ENCODE assay signal across 24 cellular contexts in the genomic region with DNA sequence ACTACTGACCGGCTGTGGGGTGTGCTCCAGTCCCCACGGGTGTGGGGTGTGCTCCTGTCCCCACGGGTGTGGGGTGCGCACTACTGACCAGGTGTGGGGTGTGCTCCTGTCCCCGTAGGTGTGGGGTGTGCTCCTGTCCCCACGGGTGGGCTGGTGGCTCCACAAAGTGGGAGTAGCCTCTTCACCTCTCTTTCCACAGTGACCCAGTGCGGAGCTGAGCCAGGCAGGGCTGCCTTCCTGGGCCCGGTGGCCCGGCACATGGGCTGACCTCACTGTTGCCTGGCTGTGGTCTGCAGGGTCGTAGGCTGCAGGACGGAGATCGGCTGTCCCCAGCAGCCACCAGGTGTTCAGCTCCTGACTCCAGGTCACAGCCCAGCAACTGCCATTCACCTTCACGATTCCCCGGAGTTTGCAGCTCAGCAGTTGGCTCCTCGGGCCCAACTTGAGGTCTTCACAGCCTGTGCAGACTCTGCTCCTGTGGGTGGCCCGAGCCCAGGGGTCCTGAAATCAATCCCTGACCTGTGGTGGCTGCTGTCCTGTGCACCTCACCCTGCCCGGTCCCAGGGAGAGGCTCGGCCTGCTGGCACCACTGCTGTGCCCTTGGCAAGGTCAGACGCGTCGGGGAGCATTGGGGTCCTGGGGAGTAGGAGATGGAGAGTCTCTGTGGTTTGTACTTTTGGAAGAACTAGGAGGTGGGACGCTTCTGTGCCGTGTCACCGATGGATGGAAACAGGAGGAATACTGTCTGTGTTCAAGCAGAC.
A peak's percentile ranks its signal among the peaks of the same experiment; 100 is the strongest.
DNase-seq lines count a peak whose midpoint lies in the region; ATAC-seq and TF ChIP-seq lines count a peak whose summit lies in the region.
"Had no signal": no experiment of that assay in that cellular context is flagged by ENCODE, and none has a peak within 500 bp of the region (broad histone marks: within the 10 kb centered on the region; RNA-seq: fewer than 3 reads in every experiment).

No MANE protein-coding gene starts in this region.

- H4K91ac ChIP-seq in H9 (ENCODE audit: insufficient read length, low read depth, low read length) = no peak overlapping the region

- H4K8ac ChIP-seq in H9 (replicated peaks; ENCODE audit: insufficient read length, low read depth, low read length) = no peak overlapping the region

- no peak overlapping the region for H4K5ac ChIP-seq in H9 (ENCODE audit: insufficient read length, low read depth, low read length)

- peaks cover 2% of the 10 kb centered on the region for H4K20me1 ChIP-seq in H9 (ENCODE audit: control insufficient read depth, insufficient read depth, insufficient read length)

- intact Hi-C loops in left lung (cut with DNase I) = no loop called here
- intact Hi-C loops in sciatic nerve (cut with DNase I) = no loop called here

- H3K36me3 Mint-ChIP-seq in H9 (ENCODE audit: insufficient read depth in 1 of 3, low read depth in 3 of 3) = peaks cover 0 to 20% (median 16%) of the 10 kb centered on the region in 3 experiments; a peak in 4 of 7 replicates

- WGBS in H9 (ENCODE audit: extremely low coverage, insufficient read length, low lambda C conversion rate) = no CpG with 5 or more reads among the region's 24 CpGs

- no peak overlapping the region for H3K4ac ChIP-seq in H9 (ENCODE audit: low read depth, low read length)

- peaks cover 3% of the 10 kb centered on the region; the same call in 1 of the 2 replicates for H3K27me3 Mint-ChIP-seq in H9 (ENCODE audit: low read depth)

- H2BK5ac ChIP-seq in H9 (ENCODE audit: insufficient read length, low read length) = no peak overlapping the region

- H3K9me3 ChIP-seq in H9 (ENCODE audit: control insufficient read depth, low read depth, low read length) = no peaks in the 10 kb centered on the region
- no peaks in the 10 kb centered on the region for H3K9me3 ChIP-seq in left lung
- H3K9me3 ChIP-seq: MG63, Peyer's patch, SJSA1 had no signal

- no peaks in the 10 kb centered on the region for H3K4me1 ChIP-seq in H9 (ENCODE audit: insufficient read depth, low read length)
- peaks cover 3 to 6% of the 10 kb centered on the region in 2 donors for H3K4me1 ChIP-seq in left lung
- H3K4me1 ChIP-seq: parathyroid adenoma, Peyer's patch, SJSA1 had no signal

- no peak overlapping the region for H3K56ac ChIP-seq in H9 (ENCODE audit: insufficient read length, low read depth, low read length)

- H3K4me3 ChIP-seq in left lung (no peak overlapping the region), foreskin fibroblast (ENCODE audit: low read depth in 1 of 2, low read length in 2 of 2) (no peak overlapping the region)
- H3K4me3 ChIP-seq: cardiac muscle cell, GM12878, MG63, Peyer's patch, SJSA1, skin epidermis, tibial nerve had no signal

- H2AK5ac ChIP-seq in H9 (ENCODE audit: insufficient read length, low read length) = no peak overlapping the region

- H3K27ac ChIP-seq in H9 (ENCODE audit: insufficient read length, low read depth, low read length) (no peak overlapping the region), left lung (no peak overlapping the region)
- H3K27ac ChIP-seq: cardiac muscle cell, parathyroid adenoma, Peyer's patch, SJSA1, tibial nerve had no signal

- H2BK20ac ChIP-seq in H9 (ENCODE audit: low read depth, low read length, poor library complexity, severe bottlenecking) = no peak overlapping the region

- no peaks in the 10 kb centered on the region for H3K79me2 ChIP-seq in H9 (ENCODE audit: insufficient read depth, low read length)
- H3K79me2 ChIP-seq: parathyroid adenoma had no signal

- no peaks in the 10 kb centered on the region for H3K4me1 Mint-ChIP-seq in H9
- H3K4me1 Mint-ChIP-seq: immature natural killer cell had no signal

- no peaks in the 10 kb centered on the region for H3K79me1 ChIP-seq in H9 (ENCODE audit: insufficient read depth, low read depth, low read length, poor library complexity, severe bottlenecking)

- no peaks in the 10 kb centered on the region for H3K23me2 ChIP-seq in H9 (ENCODE audit: insufficient read length, low read depth, low read length, poor library complexity, severe bottlenecking)

- no peak overlapping the region for H3K14ac ChIP-seq in H9 (ENCODE audit: insufficient read depth, low read length)

- no peak overlapping the region for H3K4me3 Mint-ChIP-seq in H9
- H3K4me3 Mint-ChIP-seq: immature natural killer cell had no signal

- H3K27ac Mint-ChIP-seq in H9 = no peak overlapping the region
- H3K27ac Mint-ChIP-seq: immature natural killer cell had no signal

- peak; percentile 8 for DNase-seq in activated T-cell treated with anti-CD3 and anti-CD28 coated beads, Interleukin-2, amount 50 U/mL, for 1 hour
- DNase-seq in activated T-cell treated with anti-CD3 and anti-CD28 coated beads, Interleukin-2, amount 50 U/mL, for 48 hours = no peak
- peak; percentile 18 for DNase-seq in H9
- DNase-seq in left lung = peak; percentile 25 to 72
- DNase-seq in sciatic nerve (ENCODE audit: low spot score) = peak; percentile 49
- DNase-seq in activated CD4-positive, alpha-beta T cell treated with anti-CD3 and anti-CD28 coated beads for 4 hours = no peak
- no peak for DNase-seq in foreskin fibroblast
- no peak for DNase-seq in NCI-H524 (lab: John Stamatoyannopoulos, UW)
- DNase-seq: 8988T; DMS79 treated with DMSO at 0.1 percent for 48 hours; immature natural killer cell; MG63; NCI-H1417 treated with DMSO at 0.1 percent for 48 hours; NCI-H510A; NK-92 treated with Interleukin-12 subunit alpha and Interleukin-12 subunit beta, amount 100 ng/mL, for 24 hours; stimulated activated CD4-positive, alpha-beta T cell treated with anti-CD3 and anti-CD28 coated beads, Interleukin-2, amount 100 ng/mL, for 48 hours; stimulated activated naive CD4-positive, alpha-beta T cell treated with Interleukin-2 at 50 U/mL for 16 hours had no signal

- H2BK120ac ChIP-seq in H9 (ENCODE audit: low read depth, low read length, poor library complexity, severe bottlenecking) = no peak overlapping the region

- H3K23ac ChIP-seq in H9 (ENCODE audit: insufficient read length, low read depth, low read length) = no peak overlapping the region

- no peak overlapping the region for H3K4me2 ChIP-seq in H9 (ENCODE audit: insufficient read depth, insufficient read length, low read length)

- ATAC-seq in left lung = no peak
- ATAC-seq in sciatic nerve = no peak
- ATAC-seq: GM12878 had no signal

- no peak overlapping the region for H3K9ac ChIP-seq in H9 (ENCODE audit: extremely low read depth, insufficient read length, low read length)
- H3K9ac ChIP-seq: parathyroid adenoma had no signal

- H2BK12ac ChIP-seq in H9 (ENCODE audit: insufficient read length, low read depth, low read length) = no peak overlapping the region

- H3K27me3 ChIP-seq in H9 (ENCODE audit: insufficient read depth, low read length) (no peaks in the 10 kb centered on the region), left lung (no peaks in the 10 kb centered on the region)
- H3K27me3 ChIP-seq: cardiac muscle cell, MG63, Peyer's patch, SJSA1, tibial nerve had no signal

- H3T11ph ChIP-seq in H9 (ENCODE audit: low read length) = no peak overlapping the region

- no peak for TF ChIP-seq CTCF in H9 (conservative IDR thresholded peaks at IDR 0.05)
- no peak for TF ChIP-seq CTCF in left lung (IDR thresholded peaks at IDR 0.05)
- TF ChIP-seq CTCF in foreskin fibroblast (IDR thresholded peaks at IDR 0.05; ENCODE audit: low read depth, low read length) = no peak

- peaks cover 11 to 49% of the 10 kb centered on the region in 2 experiments; a peak in 3 of 5 replicates for H3K9me3 Mint-ChIP-seq in H9

- H2BK15ac ChIP-seq in H9 (ENCODE audit: low read depth, low read length) = no peak overlapping the region

- H3K18ac ChIP-seq in H9 (ENCODE audit: insufficient read length, low read depth, low read length) = no peak overlapping the region

- H2AFZ ChIP-seq in H9 (ENCODE audit: low read length) = no peak overlapping the region
- H2AFZ ChIP-seq: parathyroid adenoma had no signal

- peaks cover 0 to 23% of the 10 kb centered on the region in 2 donors for H3K36me3 ChIP-seq in left lung
- H3K36me3 ChIP-seq: cardiac muscle cell, MG63, SJSA1 had no signal

Comparison
In these comparisons a context has a peak if more than half of its experiments do, and no peak if none do; other contexts are left out.
1. DNase-seq: peak in activated T-cell treated with anti-CD3 and anti-CD28 coated beads, Interleukin-2, amount 50 U/mL, for 1 hour (single experiment), H9 (single experiment), left lung (2 of 2) and sciatic nerve (single experiment); none in activated T-cell treated with anti-CD3 and anti-CD28 coated beads, Interleukin-2, amount 50 U/mL, for 48 hours (0 of 2), activated CD4-positive, alpha-beta T cell treated with anti-CD3 and anti-CD28 coated beads for 4 hours (0 of 2), foreskin fibroblast (0 of 2) and NCI-H524 (0 of 2).